11 cellular contexts compared by ENCODE assay signal in genomic region chr6:85685713-85686112, GRCh38. TPM values are rescaled to one million over a fixed set of nuclear protein-coding genes. Genes with fewer than 3 reads are reported as not detected.
DNase-seq lines count a peak whose midpoint lies in the region; ATAC-seq and TF ChIP-seq lines count a peak whose summit lies in the region.
"Had no signal": no experiment of that assay in that cellular context is flagged by ENCODE, and none has a peak within 500 bp of the region (broad histone marks: within the 10 kb centered on the region; RNA-seq: fewer than 3 reads in every experiment).

No MANE protein-coding gene starts in this region.

- H4K8ac ChIP-seq in mesendoderm (ENCODE audit: low read depth, low read length) = no peak overlapping the region

- no peak overlapping the region for H2BK5ac ChIP-seq in mesendoderm (ENCODE audit: low read length)

- H3K4me3 ChIP-seq in OCI-LY7 (ENCODE audit: low read depth, low read length, poor library complexity, severe bottlenecking) (no peak overlapping the region), mesendoderm (ENCODE audit: low read length) (no peak overlapping the region)

- H2BK120ac ChIP-seq in mesendoderm (ENCODE audit: low read depth, low read length) = no peak overlapping the region

- H3K4ac ChIP-seq in mesendoderm (ENCODE audit: low read depth, low read length) = no peak overlapping the region

- H3K18ac ChIP-seq in mesendoderm (ENCODE audit: low read length) = no peak overlapping the region

- no peak overlapping the region for H3K23ac ChIP-seq in mesendoderm (ENCODE audit: low read length)

- H2BK15ac ChIP-seq in mesendoderm (replicated peaks; ENCODE audit: low read depth) = no peak overlapping the region

- no peaks in the 10 kb centered on the region for H4K20me1 ChIP-seq in OCI-LY7 (ENCODE audit: insufficient read depth, low read length)

- TF ChIP-seq CTCF in OCI-LY7 (conservative IDR thresholded peaks at IDR 0.05; ENCODE audit: low read length) = no peak

- H3K27ac ChIP-seq in OCI-LY7 (ENCODE audit: low read depth, low read length, poor library complexity, severe bottlenecking) (no peak overlapping the region), mesendoderm (ENCODE audit: low read depth, low read length) (no peak overlapping the region)

- peaks cover 1% of the 10 kb centered on the region for H3K79me1 ChIP-seq in mesendoderm (ENCODE audit: low read length)

- peaks cover under 1% of the 10 kb centered on the region for H3K4me1 ChIP-seq in OCI-LY7 (ENCODE audit: insufficient read depth, low read length, poor library complexity, severe bottlenecking)
- no peaks in the 10 kb centered on the region for H3K4me1 ChIP-seq in mesendoderm (ENCODE audit: control insufficient read depth, low read depth, low read length)

- DNase-seq in OCI-LY7 (ENCODE audit: low spot score) = no peak
- no peak for DNase-seq in HPDE6-E6E7 (ENCODE audit: extremely low spot score)
- no peak for DNase-seq in mesendoderm
- no peak for DNase-seq in amniotic stem cell (lab: John Stamatoyannopoulos, UW)
- DNase-seq: activated CD8-positive, alpha-beta memory T cell treated with anti-CD3 and anti-CD28 coated beads, Interleukin-2, amount 50 U/mL, for 48 hours; DMS53; MV-4-11 had no signal

- H3K36me3 ChIP-seq in OCI-LY7 (ENCODE audit: insufficient read depth, low read length) (peaks cover 7% of the 10 kb centered on the region; the same call in 1 of the 2 replicates), mesendoderm (ENCODE audit: control insufficient read depth, insufficient read depth, low read length) (no peaks in the 10 kb centered on the region)

- no peak overlapping the region for H3K56ac ChIP-seq in mesendoderm (ENCODE audit: low read length)

- BruUV-seq in OCI-LY7 (replicated peaks; lab: Mats Ljungman, UMichigan) = no TSS peak

- no peak overlapping the region for H2AK5ac ChIP-seq in mesendoderm (ENCODE audit: low read length)

- H2AFZ ChIP-seq in OCI-LY7 (ENCODE audit: low read length) = no peak overlapping the region

- ATAC-seq in GM18861 (IDR thresholded peaks at IDR 0.05; ENCODE audit: unreplicated experiment) (peak; percentile 90), GM19468 (IDR thresholded peaks at IDR 0.05; ENCODE audit: extremely low read depth, unreplicated experiment) (peak; percentile 75), HG02943 (IDR thresholded peaks at IDR 0.05; ENCODE audit: low read depth, unreplicated experiment) (peak; percentile 89), HG03575 (IDR thresholded peaks at IDR 0.05; ENCODE audit: extremely low read depth, insufficient number of reproducible peaks, low FRiP score, unreplicated experiment) (peak; percentile 85)

- POLR2A ChIA-PET in OCI-LY7 (lab: Charles Lee) = no interaction called here

- H3K4me2 ChIP-seq in OCI-LY7 (ENCODE audit: low read length) (no peak overlapping the region), mesendoderm (ENCODE audit: low read length) (no peak overlapping the region)

- no CpG with 5 or more reads among the region's 4 CpGs for WGBS in mesendoderm (ENCODE audit: extremely low coverage, insufficient coverage, low lambda C conversion rate)

- peaks cover 5% of the 10 kb centered on the region; the same call in 1 of the 2 replicates for H3K9me3 ChIP-seq in OCI-LY7 (ENCODE audit: low read length)

- no peaks in the 10 kb centered on the region for H3K9me2 ChIP-seq in OCI-LY7 (ENCODE audit: insufficient read depth, low read length)

- CTCF ChIA-PET in OCI-LY7 (lab: Charles Lee; ENCODE audit: unreplicated experiment) = no interaction called here

- H3K9ac ChIP-seq in mesendoderm (ENCODE audit: low read length) = no peak overlapping the region

- peaks cover 15% of the 10 kb centered on the region; the same call in 1 of the 2 replicates for H3K79me2 ChIP-seq in OCI-LY7 (ENCODE audit: insufficient read depth, low read depth, low read length)
- no peaks in the 10 kb centered on the region for H3K79me2 ChIP-seq in mesendoderm (ENCODE audit: control insufficient read depth, insufficient read depth, low read length)

- intact Hi-C loops in OCI-LY7 (cut with micrococcal nuclease; ENCODE audit: unreplicated experiment) = no loop called here

- no peaks in the 10 kb centered on the region for H3K27me3 ChIP-seq in mesendoderm (ENCODE audit: insufficient read depth, low read length, poor library complexity)

- no peak overlapping the region for H4K5ac ChIP-seq in mesendoderm (ENCODE audit: low read length)

RNA-seq across cellular contexts. Expression of gene SYNCRIP, which starts 43.0 kb away (rescaled TPM):
- 73.5 and 80.9 TPM in 2 replicates for total RNA-seq in OCI-LY7 (2014; rRNA removed; shearing (Covaris generic))
- 167 and 188 TPM in 2 replicates for total RNA-seq in OCI-LY7 (2022)
- polyA plus RNA-seq in mesendoderm (2013, experiment 1 of 2) = 252 TPM
- 246 TPM for polyA plus RNA-seq in mesendoderm (2013, experiment 2 of 2)
